Comparison of ENCODE assay signal across 15 cellular contexts in genomic region chr7:45702751-45703150, GRCh38.
"Had no signal": no experiment of that assay in that cellular context is flagged by ENCODE, and none has a peak within 500 bp of the region (broad histone marks: within the 10 kb centered on the region; RNA-seq: fewer than 3 reads in every experiment).

No MANE protein-coding gene starts in this region.

- H3K4me1 Mint-ChIP-seq: activated CD4-positive, alpha-beta T cell treated with anti-CD3 and anti-CD28 coated beads for 36 hours; activated naive CD4-positive, alpha-beta T cell treated with anti-CD3 and anti-CD28 coated beads, Interleukin-2, amount 10 ng/mL, durations not matched to agents 7 days and 5 days had no signal

- H3K9me3 ChIP-seq: ascending aorta, esophagus squamous epithelium, thyroid gland, uterus had no signal

- H3K27ac Mint-ChIP-seq: activated CD4-positive, alpha-beta memory T cell treated with anti-CD3 and anti-CD28 coated beads, Interleukin-2, amount 10 ng/mL, durations not matched to agents 7 days and 5 days; activated CD4-positive, alpha-beta T cell treated with anti-CD3 and anti-CD28 coated beads for 36 hours; activated naive CD4-positive, alpha-beta T cell treated with anti-CD3 and anti-CD28 coated beads, Interleukin-2, amount 10 ng/mL, durations not matched to agents 7 days and 5 days; naive thymus-derived CD8-positive, alpha-beta T cell had no signal

- H3K4me3 ChIP-seq: ascending aorta, esophagus squamous epithelium, hepatocyte, thyroid gland, uterus had no signal

- H3K4me1 ChIP-seq: ascending aorta, esophagus squamous epithelium, thyroid gland, uterus had no signal

- H3K36me3 ChIP-seq: ascending aorta, esophagus squamous epithelium, thyroid gland, uterus had no signal

- H3K9me3 Mint-ChIP-seq: activated CD4-positive, alpha-beta memory T cell treated with anti-CD3 and anti-CD28 coated beads, Interleukin-2, amount 10 ng/mL, durations not matched to agents 7 days and 5 days; activated naive CD4-positive, alpha-beta T cell treated with anti-CD3 and anti-CD28 coated beads, Interleukin-2, amount 10 ng/mL, durations not matched to agents 7 days and 5 days; naive thymus-derived CD8-positive, alpha-beta T cell had no signal

- H3K4me3 Mint-ChIP-seq: activated CD4-positive, alpha-beta memory T cell treated with anti-CD3 and anti-CD28 coated beads, Interleukin-2, amount 10 ng/mL, durations not matched to agents 7 days and 5 days; activated CD4-positive, alpha-beta T cell treated with anti-CD3 and anti-CD28 coated beads for 36 hours; activated naive CD4-positive, alpha-beta T cell treated with anti-CD3 and anti-CD28 coated beads, Interleukin-2, amount 10 ng/mL, durations not matched to agents 7 days and 5 days; naive thymus-derived CD8-positive, alpha-beta T cell had no signal

- H3K27me3 ChIP-seq: ascending aorta, esophagus squamous epithelium, hepatocyte, thyroid gland, uterus had no signal

- H3K27ac ChIP-seq: ascending aorta, esophagus squamous epithelium, hepatocyte, thyroid gland, uterus had no signal

- DNase-seq: activated CD4-positive, alpha-beta memory T cell treated with anti-CD3 and anti-CD28 coated beads, Interleukin-2, amount 10 ng/mL, durations not matched to agents 7 days and 5 days; activated CD4-positive, alpha-beta T cell treated with anti-CD3 and anti-CD28 coated beads for 36 hours; activated naive CD4-positive, alpha-beta T cell treated with anti-CD3 and anti-CD28 coated beads, Interleukin-2, amount 10 ng/mL, durations not matched to agents 7 days and 5 days; esophagus squamous epithelium; kidney; left ventricle myocardium superior; mesenchymal stem cell; right cardiac atrium; T-helper 1 cell; T1000; thyroid gland had no signal

- H3K36me3 Mint-ChIP-seq: activated naive CD4-positive, alpha-beta T cell treated with anti-CD3 and anti-CD28 coated beads, Interleukin-2, amount 10 ng/mL, durations not matched to agents 7 days and 5 days; naive thymus-derived CD8-positive, alpha-beta T cell had no signal

- ATAC-seq: activated CD4-positive, alpha-beta T cell treated with anti-CD3 and anti-CD28 coated beads for 36 hours; left ventricle myocardium superior; naive thymus-derived CD8-positive, alpha-beta T cell; right cardiac atrium had no signal
